Comparison of ENCODE assay signal across 8 cellular contexts in genomic region chr14:68977741-68978549, GRCh38. TPM values are rescaled to one million over a fixed set of nuclear protein-coding genes. Genes with fewer than 3 reads are reported as not detected.
A peak's percentile ranks its signal among the peaks of the same experiment; 100 is the strongest.
DNase-seq lines count a peak whose midpoint lies in the region; ATAC-seq and TF ChIP-seq lines count a peak whose summit lies in the region.

No MANE protein-coding gene starts in this region.

- H3K4me1 Mint-ChIP-seq in T-helper 17 cell, result peaks cover 34% of the 10 kb centered on the region

- peak overlapping the region; percentile 91 to 97 (median 93) for H3K27ac ChIP-seq in body of pancreas
- H3K27ac ChIP-seq in iPS-20b (ENCODE audit: low read length), result peak overlapping the region; percentile 86
- H3K27ac ChIP-seq in spleen, result peak overlapping the region; percentile 70 to 97 (median 93)

- peak; percentile 46 for DNase-seq in HuH-7 (ENCODE audit: low spot score)
- DNase-seq in T-helper 17 cell, result peak in 2 of 3 donors; percentile 9 to 16
- DNase-seq in body of pancreas, result peak; percentile 57 to 70 (median 67)
- DNase-seq in spleen, result peak; percentile 91

- peak overlapping the region; percentile 92 for H3K27ac Mint-ChIP-seq in T-helper 17 cell

- intact Hi-C loops in body of pancreas (cut with DNase I), result no loop called here
- intact Hi-C loops in spleen (cut with DNase I; ENCODE audit: low total_unique reads), result no loop called here

- peak; percentile 32 for ATAC-seq in T-helper 17 cell
- peak; percentile 7 for ATAC-seq in body of pancreas
- no peak for ATAC-seq in GM21381 (IDR thresholded peaks at IDR 0.05; ENCODE audit: unreplicated experiment)
- no peak for ATAC-seq in HG02678 (IDR thresholded peaks at IDR 0.05; ENCODE audit: unreplicated experiment)

- H3K9me3 ChIP-seq in ES-I3 (ENCODE audit: control insufficient read depth, insufficient read depth, low read length) (no peaks in the 10 kb centered on the region), T-helper 17 cell (ENCODE audit: control insufficient read depth, low read length, poor library complexity, severe bottlenecking) (no peaks in the 10 kb centered on the region), body of pancreas (no peaks in the 10 kb centered on the region), iPS-20b (ENCODE audit: insufficient read depth, low read depth, low read length) (no peaks in the 10 kb centered on the region), spleen (peaks cover 0 to 10% (median 4%) of the 10 kb centered on the region in 8 donors)

- H3K9ac ChIP-seq in ES-I3 (ENCODE audit: low read depth, low read length) (peak overlapping the region; percentile 91), iPS-20b (ENCODE audit: low read depth, low read length) (peak overlapping the region; percentile 97)

- 1% methylated on average over 15 to 57 of the region's 57 CpGs for WGBS in body of pancreas, 2 donors
- WGBS in spleen, 5 donors, result 0 to 2% (median 1%) methylated on average over 26 to 56 of the region's 57 CpGs

- TF ChIP-seq CTCF in body of pancreas (IDR thresholded peaks at IDR 0.05) (peak in 2 of 7 experiments; percentile 1 to 7), spleen (IDR thresholded peaks at IDR 0.05 in 8 of 11, conservative IDR thresholded peaks at IDR 0.05 in 3 of 11) (peak in 4 of 11 experiments; percentile 10 to 36 (median 28))

- H3K4me1 ChIP-seq in ES-I3 (ENCODE audit: insufficient read depth, low read length) (peaks cover 38% of the 10 kb centered on the region), body of pancreas (peaks cover 47% of the 10 kb centered on the region), iPS-20b (ENCODE audit: insufficient read depth, low read length) (peaks cover 20% of the 10 kb centered on the region), spleen (peaks cover 14 to 76% (median 53%) of the 10 kb centered on the region in 6 donors)

- TF ChIP-seq POLR2A in body of pancreas (IDR thresholded peaks at IDR 0.05), result peak in 2 of 3 donors; percentile 17 to 48
- no peak for TF ChIP-seq POLR2A in spleen (IDR thresholded peaks at IDR 0.05)

- H3K27me3 Mint-ChIP-seq in T-helper 17 cell, result no peaks in the 10 kb centered on the region

- H3K4me3 Mint-ChIP-seq in T-helper 17 cell, result peak overlapping the region; percentile 87

- peaks cover 14% of the 10 kb centered on the region for H3K36me3 ChIP-seq in ES-I3 (ENCODE audit: insufficient read depth, low read length)
- H3K36me3 ChIP-seq in body of pancreas (replicated peaks in 1 of 2; ENCODE audit: insufficient read depth in 1 of 2, low read depth in 2 of 2), result no peaks in the 10 kb centered on the region
- peaks cover 43% of the 10 kb centered on the region for H3K36me3 ChIP-seq in iPS-20b (ENCODE audit: insufficient read depth, low read depth, low read length)
- H3K36me3 ChIP-seq in spleen, result peaks cover 0 to 22% (median 5%) of the 10 kb centered on the region in 6 donors

- no peaks in the 10 kb centered on the region for H3K36me3 Mint-ChIP-seq in T-helper 17 cell (ENCODE audit: low read depth)

- no peaks in the 10 kb centered on the region for H3K27me3 ChIP-seq in body of pancreas
- peaks cover 9% of the 10 kb centered on the region for H3K27me3 ChIP-seq in iPS-20b (ENCODE audit: insufficient read depth, low read length)
- peaks cover 0 to 53% (median 27%) of the 10 kb centered on the region in 7 donors for H3K27me3 ChIP-seq in spleen (replicated peaks in 1 of 7)

- H3K4me3 ChIP-seq in body of pancreas (peak overlapping the region; percentile 60 to 92), iPS-20b (ENCODE audit: low read length) (peak overlapping the region; percentile 93), spleen (peak overlapping the region; percentile 69 to 84 (median 75))

RNA-seq across cellular contexts. Expression of gene ACTN1, which starts 1.2 kb away (rescaled TPM):
- 10 to 100 TPM; 36.8 to 88.9 TPM for total RNA-seq in T-helper 17 cell
- 10 to 100 TPM; 84.8 to 93.6 TPM for total RNA-seq in body of pancreas
- 100 to 1,000 TPM in 5 of 7 donors, 10 to 100 TPM in 2; 87.3 to 315 (median 121) TPM for total RNA-seq in spleen
- polyA plus RNA-seq in spleen, result 10 to 100 TPM; 15.4 to 33.0 (median 26.0) TPM

Comparison
In these comparisons a context has a peak if more than half of its experiments do, and no peak if none do; other contexts are left out.
1. DNase-seq: peak in every context shown above with its lines; median percentile 91 in spleen; 67 in body of pancreas; 46 in HuH-7; 12 in T-helper 17 cell.
2. ATAC-seq: peak in T-helper 17 cell (single experiment) and body of pancreas (single experiment); none in GM21381 (single experiment) and HG02678 (single experiment).
3. POLR2A ChIP-seq: peak in body of pancreas (2 of 3); none in spleen (0 of 3).
4. Peak in every context shown above with its lines, with median percentiles within 50 percentile points of each other: H3K27ac ChIP-seq and H3K4me3 ChIP-seq.